ENCODE assay signal across 13 cellular contexts in genomic region chr11:88363566-88364169, GRCh38. TPM values are rescaled to one million over a fixed set of nuclear protein-coding genes. Genes with fewer than 3 reads are reported as not detected.
A peak's percentile ranks its signal among the peaks of the same experiment; 100 is the strongest.
DNase-seq lines count a peak whose midpoint lies in the region; ATAC-seq and TF ChIP-seq lines count a peak whose summit lies in the region.
"Had no signal": no experiment of that assay in that cellular context is flagged by ENCODE, and none has a peak within 500 bp of the region (broad histone marks: within the 10 kb centered on the region; RNA-seq: fewer than 3 reads in every experiment).

No MANE protein-coding gene starts in this region.

- TF ChIP-seq CTCF in A673 (conservative IDR thresholded peaks at IDR 0.05; ENCODE audit: low read depth, low read length) (no peak), choroid plexus epithelial cell (conservative IDR thresholded peaks at IDR 0.05; ENCODE audit: low read depth, low read length) (no peak), ovary (IDR thresholded peaks at IDR 0.05) (no peak), nephron progenitor cell (IDR thresholded peaks at IDR 0.05) (no peak)

- H3K27ac ChIP-seq in A673 (ENCODE audit: low read depth, low read length, poor library complexity, severe bottlenecking) (no peak overlapping the region), ovary (no peak overlapping the region)
- H3K27ac ChIP-seq: KMS-11 had no signal

- DNase-seq in A673 (ENCODE audit: low spot score) (peak; percentile 73), NOMO-1 treated with DMSO at 0.1 percent for 48 hours (lab: John Stamatoyannopoulos, UW; ENCODE audit: unreplicated experiment) (peak; percentile 86), choroid plexus epithelial cell (ENCODE audit: low read depth) (peak; percentile 54), H4 (ENCODE audit: low spot score) (no peak), ovary (no peak), nephron progenitor cell (no peak)
- DNase-seq: activated CD8-positive, alpha-beta memory T cell treated with anti-CD3 and anti-CD28 coated beads, Interleukin-2, amount 50 U/mL, for 48 hours had no signal

- H3K36me3 Mint-ChIP-seq in nephron progenitor cell (ENCODE audit: low read depth), result no peaks in the 10 kb centered on the region
- H3K36me3 Mint-ChIP-seq: CD4-positive, CD25-positive, alpha-beta regulatory T cell had no signal

- no TSS peak for BruUV-seq in A673 (replicated peaks; lab: Mats Ljungman, UMichigan)

- no peak for TF ChIP-seq EP300 in ovary (IDR thresholded peaks at IDR 0.05)

- CTCF ChIA-PET in A673 (lab: Charles Lee), result no interaction called here

- POLR2A ChIA-PET in A673 (lab: Charles Lee; ENCODE audit: low non-redundant PET), result no interaction called here

- TF ChIP-seq POLR2A in ovary (IDR thresholded peaks at IDR 0.05), result no peak

- intact Hi-C loops in A673 (cut with micrococcal nuclease; ENCODE audit: unreplicated experiment) (no loop called here), ovary (cut with DNase I) (no loop called here)

- 89 to 96% (median 92%) methylated on average over 2 of the region's 2 CpGs for WGBS in ovary, 3 donors

- H3K4me3 ChIP-seq in A673 (ENCODE audit: low read depth, low read length, poor library complexity, severe bottlenecking), result no peak overlapping the region
- no peak overlapping the region for H3K4me3 ChIP-seq in choroid plexus epithelial cell (ENCODE audit: low read depth, low read length)
- H3K4me3 ChIP-seq in ovary, result no peak overlapping the region

- H3K36me3 ChIP-seq in A673 (ENCODE audit: insufficient read depth, low read length, poor library complexity, severe bottlenecking) (no peaks in the 10 kb centered on the region), ovary (no peaks in the 10 kb centered on the region)

- peaks cover 2% of the 10 kb centered on the region for H3K27me3 Mint-ChIP-seq in nephron progenitor cell (ENCODE audit: low read depth, poor library complexity)
- H3K27me3 Mint-ChIP-seq: CD4-positive, CD25-positive, alpha-beta regulatory T cell had no signal

- peak; percentile 43 for ATAC-seq in GM18868 (IDR thresholded peaks at IDR 0.05; ENCODE audit: unreplicated experiment)
- ATAC-seq in GM21526 (IDR thresholded peaks at IDR 0.05; ENCODE audit: low FRiP score, unreplicated experiment), result no peak
- ATAC-seq: Panc1 had no signal

- H3K9me3 Mint-ChIP-seq in nephron progenitor cell, result no peaks in the 10 kb centered on the region

- H3K4me1 Mint-ChIP-seq in nephron progenitor cell, result no peaks in the 10 kb centered on the region

- no peaks in the 10 kb centered on the region for H3K9me3 ChIP-seq in A673 (ENCODE audit: low read depth, low read length, poor library complexity, severe bottlenecking)
- no peaks in the 10 kb centered on the region for H3K9me3 ChIP-seq in ovary

- H3K27me3 ChIP-seq in A673 (replicated peaks; ENCODE audit: insufficient read depth, low read depth, low read length, poor library complexity) (no peaks in the 10 kb centered on the region), ovary (no peaks in the 10 kb centered on the region)

- H3K27ac Mint-ChIP-seq in nephron progenitor cell, result no peak overlapping the region
- H3K27ac Mint-ChIP-seq: CD4-positive, CD25-positive, alpha-beta regulatory T cell; progenitor cell of endocrine pancreas had no signal

- H3K4me3 Mint-ChIP-seq in nephron progenitor cell, result no peak overlapping the region
- H3K4me3 Mint-ChIP-seq: CD4-positive, CD25-positive, alpha-beta regulatory T cell had no signal

- H3K4me1 ChIP-seq in A673 (ENCODE audit: insufficient read depth, low read length, poor library complexity, severe bottlenecking) (no peaks in the 10 kb centered on the region), ovary (ENCODE audit: insufficient read depth) (no peaks in the 10 kb centered on the region)

RNA-seq across cellular contexts. Expression of gene CTSC, which starts 26.1 kb away (rescaled TPM):
- total RNA-seq in A673 (2021), result 86.4 and 116 TPM in 2 replicates
- total RNA-seq in H4 (2014; rRNA removed; shearing (Covaris generic)), result 348 and 424 TPM in 2 replicates
- 10 to 100 TPM; 20.3 to 51.2 (median 29.2) TPM for total RNA-seq in ovary
- polyA plus RNA-seq in ovary, result 100 to 1,000 TPM in 1 of 2 donors, 10 to 100 TPM in 1; 22.0 to 257 TPM

Comparison
In these comparisons a context has a peak if more than half of its experiments do, and no peak if none do; other contexts are left out.
1. DNase-seq: peak in A673 (single experiment), NOMO-1 treated with DMSO at 0.1 percent for 48 hours (single experiment) and choroid plexus epithelial cell (single experiment); none in H4 (single experiment), ovary (0 of 5) and nephron progenitor cell (single experiment).